ENCODE assay signal across 9 cellular contexts in the genomic region with DNA sequence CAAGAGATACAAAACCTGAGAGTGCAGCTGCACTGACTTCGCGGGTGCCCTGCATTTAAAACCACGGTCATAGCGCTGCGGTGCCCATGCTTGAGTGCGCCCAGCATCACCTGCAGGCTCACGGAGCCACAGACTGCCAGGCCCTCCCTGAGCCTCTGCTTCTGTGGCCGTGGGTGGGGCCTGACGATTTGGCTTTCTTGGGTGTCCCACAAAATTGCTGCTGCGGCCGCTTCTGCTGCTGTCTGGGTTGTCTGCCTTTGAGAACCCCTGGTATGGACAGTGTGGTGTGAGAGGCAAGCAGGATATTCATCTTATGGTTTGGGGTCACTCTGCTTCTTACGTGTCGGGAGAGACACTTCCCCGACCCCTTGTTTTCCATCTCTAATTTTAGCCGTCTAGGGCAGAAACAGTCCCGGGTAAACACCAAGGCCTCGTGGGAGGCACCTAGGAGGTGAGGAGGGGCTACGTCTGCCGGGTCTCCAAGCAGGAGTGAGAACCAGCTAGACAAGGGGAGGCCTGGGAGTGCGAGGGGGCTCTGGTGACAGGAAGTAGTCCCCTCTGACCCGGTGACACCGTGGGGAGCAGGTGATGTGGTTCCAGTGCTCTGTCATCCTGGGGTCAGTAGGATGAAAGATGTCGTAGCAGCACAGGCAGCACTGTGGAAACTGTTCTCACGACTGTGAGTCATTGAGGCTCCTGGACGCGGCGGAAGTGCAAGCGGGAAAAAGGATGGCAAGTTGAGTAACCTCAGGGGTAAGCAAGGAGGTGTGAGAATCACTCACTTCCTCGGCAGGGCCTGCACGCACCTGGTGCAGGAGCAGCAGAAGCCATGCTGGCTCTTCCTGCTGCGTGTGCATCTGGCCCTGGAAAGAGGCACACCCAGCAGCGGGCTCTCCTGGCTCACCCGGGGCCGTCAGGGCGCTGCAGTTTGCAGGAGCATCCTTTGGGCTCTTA.
DNase-seq lines count a peak whose midpoint lies in the region; ATAC-seq, FAIRE-seq and TF ChIP-seq lines count a peak whose summit lies in the region.
"Had no signal": no experiment of that assay in that cellular context is flagged by ENCODE, and none has a peak within 500 bp of the region (broad histone marks: within the 10 kb centered on the region; RNA-seq: fewer than 3 reads in every experiment).

No MANE protein-coding gene starts in this region.

- H3K9me3 Mint-ChIP-seq in CD8-positive, alpha-beta T cell, result no peaks in the 10 kb centered on the region
- peaks cover 8% of the 10 kb centered on the region for H3K9me3 Mint-ChIP-seq in T-helper 1 cell treated with Interleukin-12 subunit alpha and Interleukin-12 subunit beta and Interleukin-4 antibody, amounts not matched to agents 30 μg/mL and 1 μg/mL, for 36 hours
- no peaks in the 10 kb centered on the region for H3K9me3 Mint-ChIP-seq in astrocyte (ENCODE audit: unreplicated experiment)
- H3K9me3 Mint-ChIP-seq: activated B cell treated with CpG ODN at 0.5 μM for 24 hours had no signal

- no peaks in the 10 kb centered on the region for H3K27me3 ChIP-seq in CD8-positive, alpha-beta T cell (ENCODE audit: insufficient read depth, low read length)
- no peaks in the 10 kb centered on the region for H3K27me3 ChIP-seq in astrocyte (ENCODE audit: insufficient read depth, low read length)
- H3K27me3 ChIP-seq in osteoblast (ENCODE audit: insufficient read depth, low read length), result no peaks in the 10 kb centered on the region
- H3K27me3 ChIP-seq in sigmoid colon, result no peaks in the 10 kb centered on the region

- H3K4me2 ChIP-seq in astrocyte (ENCODE audit: low read length) (peak overlapping the region; percentile 43), osteoblast (ENCODE audit: insufficient read depth, low read length) (peak overlapping the region; percentile 27)

- H3K4me1 Mint-ChIP-seq in CD8-positive, alpha-beta T cell (ENCODE audit: low read depth), result peaks cover 52% of the 10 kb centered on the region
- H3K4me1 Mint-ChIP-seq in T-helper 1 cell treated with Interleukin-12 subunit alpha and Interleukin-12 subunit beta and Interleukin-4 antibody, amounts not matched to agents 30 μg/mL and 1 μg/mL, for 36 hours (ENCODE audit: low read depth), result peaks cover 57% of the 10 kb centered on the region
- H3K4me1 Mint-ChIP-seq in astrocyte (ENCODE audit: low read depth, unreplicated experiment), result peaks cover 29% of the 10 kb centered on the region

- H3K4me1 ChIP-seq in CD8-positive, alpha-beta T cell (ENCODE audit: insufficient read depth, low read length), result peaks cover 23% of the 10 kb centered on the region
- H3K4me1 ChIP-seq in astrocyte (ENCODE audit: insufficient read depth, low read length), result peaks cover 36% of the 10 kb centered on the region
- peaks cover 24% of the 10 kb centered on the region for H3K4me1 ChIP-seq in osteoblast (ENCODE audit: insufficient read depth, low read length)
- H3K4me1 ChIP-seq in sigmoid colon, result peaks cover 0 to 22% (median 7%) of the 10 kb centered on the region in 4 donors

- no peak overlapping the region for H3K4me3 ChIP-seq in CD8-positive, alpha-beta T cell (ENCODE audit: low read depth, low read length)
- H3K4me3 ChIP-seq in astrocyte (ENCODE audit: insufficient read depth, low read depth, low read length), result no peak overlapping the region
- H3K4me3 ChIP-seq in osteoblast (ENCODE audit: insufficient read depth, low read length), result peak overlapping the region; percentile 8
- no peak overlapping the region for H3K4me3 ChIP-seq in sigmoid colon

- H2AFZ ChIP-seq in astrocyte (ENCODE audit: low read depth, low read length) (no peak overlapping the region), osteoblast (ENCODE audit: low read length) (peak overlapping the region; percentile 1)

- intact Hi-C loops in CD8-positive, alpha-beta T cell (cut with DNase I, micrococcal nuclease), result loop anchor here in 1 of 2 experiments (1.0 kb wide), 1 partner anchor 170 kb away; no protein-coding TSS in a partner anchor
- intact Hi-C loops in left cardiac atrium (cut with DNase I), result no loop called here
- intact Hi-C loops in sigmoid colon (cut with DNase I), result no loop called here

- POLR2A ChIA-PET in CD8-positive, alpha-beta T cell (lab: Charles Lee), result interaction anchor here (0.5 to 1.9 kb wide), 5 partner anchors 18 to 426 kb away, joined by 3 to 6 read pairs (median 3); no protein-coding TSS in a partner anchor

- peaks cover 11% of the 10 kb centered on the region for H3K36me3 Mint-ChIP-seq in CD8-positive, alpha-beta T cell
- peaks cover 24% of the 10 kb centered on the region for H3K36me3 Mint-ChIP-seq in T-helper 1 cell treated with Interleukin-12 subunit alpha and Interleukin-12 subunit beta and Interleukin-4 antibody, amounts not matched to agents 30 μg/mL and 1 μg/mL, for 36 hours (ENCODE audit: low read depth)
- H3K36me3 Mint-ChIP-seq in astrocyte (ENCODE audit: low read depth, unreplicated experiment), result peaks cover 2% of the 10 kb centered on the region

- peak; percentile 83 for ATAC-seq in CD8-positive, alpha-beta T cell
- ATAC-seq in HG03025 (IDR thresholded peaks at IDR 0.05; ENCODE audit: low FRiP score, unreplicated experiment), result no peak
- no peak for ATAC-seq in left cardiac atrium

- no peaks in the 10 kb centered on the region for H3K27me3 Mint-ChIP-seq in CD8-positive, alpha-beta T cell (ENCODE audit: low read depth)
- H3K27me3 Mint-ChIP-seq in T-helper 1 cell treated with Interleukin-12 subunit alpha and Interleukin-12 subunit beta and Interleukin-4 antibody, amounts not matched to agents 30 μg/mL and 1 μg/mL, for 36 hours (ENCODE audit: low read depth), result no peaks in the 10 kb centered on the region
- no peaks in the 10 kb centered on the region for H3K27me3 Mint-ChIP-seq in astrocyte (ENCODE audit: low read depth, unreplicated experiment)
- H3K27me3 Mint-ChIP-seq: activated B cell treated with CpG ODN at 0.5 μM for 24 hours had no signal

- CTCF ChIA-PET in CD8-positive, alpha-beta T cell (lab: Charles Lee), result interaction anchor here (0.6 to 1.0 kb wide), 2 partner anchors 16 to 93 kb away, joined by 3 read pairs; no protein-coding TSS in a partner anchor

- peak; percentile 8 to 86 (median 55) for DNase-seq in CD8-positive, alpha-beta T cell
- DNase-seq in astrocyte (ENCODE audit: low read depth), result peak; percentile 69
- DNase-seq in osteoblast (ENCODE audit: insufficient read length, low spot score, missing footprints), result no peak
- no peak for DNase-seq in left cardiac atrium
- no peak for DNase-seq in mucosa of gallbladder (ENCODE audit: low spot score)
- no peak for DNase-seq in sigmoid colon
- DNase-seq: activated B cell treated with CpG ODN at 0.5 μM for 24 hours had no signal

- no peak for TF ChIP-seq CTCF in CD8-positive, alpha-beta T cell (IDR thresholded peaks at IDR 0.05)
- no peak for TF ChIP-seq CTCF in astrocyte (IDR thresholded peaks at IDR 0.05; ENCODE audit: insufficient read depth, low read depth, low read length)
- no peak for TF ChIP-seq CTCF in osteoblast (IDR thresholded peaks at IDR 0.05; ENCODE audit: extremely low read depth, low read depth, low read length)
- TF ChIP-seq CTCF in sigmoid colon (IDR thresholded peaks at IDR 0.05), result no peak

- no peaks in the 10 kb centered on the region for H3K9me3 ChIP-seq in CD8-positive, alpha-beta T cell (ENCODE audit: low read length)
- no peaks in the 10 kb centered on the region for H3K9me3 ChIP-seq in astrocyte (ENCODE audit: insufficient read depth, low read depth, low read length)
- no peaks in the 10 kb centered on the region for H3K9me3 ChIP-seq in osteoblast (ENCODE audit: low read depth, low read length)
- H3K9me3 ChIP-seq in sigmoid colon, result no peaks in the 10 kb centered on the region

- 66 to 70% methylated on average over 35 of the region's 35 CpGs for WGBS in sigmoid colon, 2 donors

- peak overlapping the region; percentile 68 for H3K4me3 Mint-ChIP-seq in CD8-positive, alpha-beta T cell
- H3K4me3 Mint-ChIP-seq in T-helper 1 cell treated with Interleukin-12 subunit alpha and Interleukin-12 subunit beta and Interleukin-4 antibody, amounts not matched to agents 30 μg/mL and 1 μg/mL, for 36 hours, result peak overlapping the region; percentile 66
- H3K4me3 Mint-ChIP-seq in astrocyte (ENCODE audit: unreplicated experiment), result no peak overlapping the region
- H3K4me3 Mint-ChIP-seq: activated B cell treated with CpG ODN at 0.5 μM for 24 hours had no signal

- no peaks in the 10 kb centered on the region for H3K36me3 ChIP-seq in CD8-positive, alpha-beta T cell (ENCODE audit: insufficient read depth, low read length)
- no peaks in the 10 kb centered on the region for H3K36me3 ChIP-seq in astrocyte (ENCODE audit: insufficient read depth, low read length)
- no peaks in the 10 kb centered on the region for H3K36me3 ChIP-seq in osteoblast (ENCODE audit: insufficient read depth, low read length)
- no peaks in the 10 kb centered on the region for H3K36me3 ChIP-seq in sigmoid colon

- H3K79me2 ChIP-seq in astrocyte (ENCODE audit: insufficient read depth, low read length), result peaks cover 38% of the 10 kb centered on the region
- H3K79me2 ChIP-seq in osteoblast (ENCODE audit: insufficient read depth, low read length), result peaks cover 57% of the 10 kb centered on the region

- H3K27ac ChIP-seq in CD8-positive, alpha-beta T cell (ENCODE audit: low read depth, low read length), result peak overlapping the region; percentile 32
- H3K27ac ChIP-seq in astrocyte (ENCODE audit: low read depth, low read length) (peak overlapping the region; percentile 56), osteoblast (ENCODE audit: low read depth, low read length) (no peak overlapping the region), sigmoid colon (no peak overlapping the region)

- no peak for TF ChIP-seq EP300 in sigmoid colon (IDR thresholded peaks at IDR 0.05)

- no peak for FAIRE-seq in astrocyte (lab: Jason Lieb, UNC)

- no peaks in the 10 kb centered on the region for H4K20me1 ChIP-seq in astrocyte (ENCODE audit: insufficient read depth, low read length)
- H4K20me1 ChIP-seq in osteoblast (ENCODE audit: insufficient read depth, low read length), result no peaks in the 10 kb centered on the region

- H3K9ac ChIP-seq in astrocyte (ENCODE audit: low read length), result peak overlapping the region; percentile 46

- no peak for TF ChIP-seq POLR2A in sigmoid colon (IDR thresholded peaks at IDR 0.05)

- peak overlapping the region; percentile 93 for H3K27ac Mint-ChIP-seq in CD8-positive, alpha-beta T cell
- H3K27ac Mint-ChIP-seq in T-helper 1 cell treated with Interleukin-12 subunit alpha and Interleukin-12 subunit beta and Interleukin-4 antibody, amounts not matched to agents 30 μg/mL and 1 μg/mL, for 36 hours, result peak overlapping the region; percentile 90
- H3K27ac Mint-ChIP-seq in astrocyte (ENCODE audit: unreplicated experiment), result peak overlapping the region; percentile 48
- H3K27ac Mint-ChIP-seq: activated B cell treated with CpG ODN at 0.5 μM for 24 hours had no signal

Comparison
In these comparisons a context has a peak if more than half of its experiments do, and no peak if none do; other contexts are left out.
1. DNase-seq: peak in CD8-positive, alpha-beta T cell (7 of 7) and astrocyte (single experiment); none in osteoblast (single experiment), left cardiac atrium (single experiment), mucosa of gallbladder (single experiment) and sigmoid colon (single experiment).
2. H3K27ac ChIP-seq: peak in CD8-positive, alpha-beta T cell (single experiment) and astrocyte (single experiment); none in osteoblast (single experiment) and sigmoid colon (0 of 4).
3. Peak in every context shown above with its lines, with median percentiles within 50 percentile points of each other: H3K27ac Mint-ChIP-seq.